ENCODE assay signal across 10 cellular contexts in genomic region chr10:71757450-71757918, GRCh38. TPM values are rescaled to one million over a fixed set of nuclear protein-coding genes. Genes with fewer than 3 reads are reported as not detected.
DNase-seq lines count a peak whose midpoint lies in the region; ATAC-seq and TF ChIP-seq lines count a peak whose summit lies in the region.
"Had no signal": no experiment of that assay in that cellular context is flagged by ENCODE, and none has a peak within 500 bp of the region (broad histone marks: within the 10 kb centered on the region; RNA-seq: fewer than 3 reads in every experiment).

No MANE protein-coding gene starts in this region.

- peak overlapping the region; percentile 74 to 88 for H3K4me3 Mint-ChIP-seq in activated T-cell treated with anti-CD3 and anti-CD28 coated beads, Interleukin-2, amount 50 U/mL, for 72 hours

- no peaks in the 10 kb centered on the region for H3K9me3 Mint-ChIP-seq in activated T-cell treated with anti-CD3 and anti-CD28 coated beads, Interleukin-2, amount 50 U/mL, for 72 hours

- peaks cover 0 to 93% (median 60%) of the 10 kb centered on the region in 9 donors for H3K4me1 ChIP-seq in heart right ventricle

- H3K27ac Mint-ChIP-seq in activated T-cell treated with anti-CD3 and anti-CD28 coated beads, Interleukin-2, amount 50 U/mL, for 72 hours, result peak overlapping the region; percentile 62

- WGBS in heart right ventricle, 2 donors, result 36 to 48% methylated on average over 10 of the region's 10 CpGs

- peak; percentile 82 for DNase-seq in ELF-1 (ENCODE audit: low read depth, low spot score)
- no peak for DNase-seq in activated T-cell treated with anti-CD3 and anti-CD28 coated beads, Interleukin-2, amount 50 U/mL, for 72 hours
- peak in 1 of 2 donors; percentile 55 for DNase-seq in heart right ventricle
- peak; percentile 38 for DNase-seq in renal cortical epithelial cell (ENCODE audit: low read depth)
- DNase-seq in epidermal melanocyte (ENCODE audit: insufficient read length, low spot score), result no peak
- no peak for DNase-seq in hippocampal formation (lab: John Stamatoyannopoulos, UW)
- DNase-seq in mesenteric fat pad (ENCODE audit: low spot score), result no peak
- DNase-seq: aorta, NCI-H1417 had no signal

- no peaks in the 10 kb centered on the region for H3K27me3 ChIP-seq in heart right ventricle

- H3K36me3 ChIP-seq in heart right ventricle, result peaks cover 1 to 94% (median 38%) of the 10 kb centered on the region in 9 donors

- peaks cover 86% of the 10 kb centered on the region for H3K4me1 Mint-ChIP-seq in activated T-cell treated with anti-CD3 and anti-CD28 coated beads, Interleukin-2, amount 50 U/mL, for 72 hours (ENCODE audit: low read depth)

- no peaks in the 10 kb centered on the region for H3K27me3 Mint-ChIP-seq in activated T-cell treated with anti-CD3 and anti-CD28 coated beads, Interleukin-2, amount 50 U/mL, for 72 hours (ENCODE audit: low read depth)

- no peaks in the 10 kb centered on the region for H3K9me3 ChIP-seq in heart right ventricle

- ATAC-seq in activated T-cell treated with anti-CD3 and anti-CD28 coated beads, Interleukin-2, amount 50 U/mL, for 72 hours (replicated peaks in 1 of 2), result peak in 1 of 2 donors; percentile 6
- ATAC-seq in heart right ventricle (peak; percentile 43 to 74 (median 64)), HG02610 (IDR thresholded peaks at IDR 0.05; ENCODE audit: unreplicated experiment) (no peak)

- peak overlapping the region in 1 of 10 donors; percentile 12 for H3K4me3 ChIP-seq in heart right ventricle

- intact Hi-C loops in heart right ventricle (cut with DNase I), result no loop called here

- H3K36me3 Mint-ChIP-seq in activated T-cell treated with anti-CD3 and anti-CD28 coated beads, Interleukin-2, amount 50 U/mL, for 72 hours (ENCODE audit: insufficient read depth in 2 of 2), result peaks cover 3 to 9% of the 10 kb centered on the region in 2 donors

- no peak for TF ChIP-seq CTCF in heart right ventricle (IDR thresholded peaks at IDR 0.05)

- peak overlapping the region in 8 of 10 donors; percentile 18 to 95 (median 61) for H3K27ac ChIP-seq in heart right ventricle

RNA-seq across cellular contexts. Expression of gene VSIR, which starts 15.8 kb away (rescaled TPM):
- 10 to 100 TPM; 70.1 to 70.5 TPM for total RNA-seq in activated T-cell treated with anti-CD3 and anti-CD28 coated beads, Interleukin-2, amount 50 U/mL, for 72 hours
- total RNA-seq in heart right ventricle, result 100 to 1,000 TPM in 1 of 10 donors, 10 to 100 TPM in 9; 36.6 to 112 (median 69.0) TPM
- 100 to 1,000 TPM in 1 of 2 donors, 10 to 100 TPM in 1; 47.0 to 102 TPM for polyA plus RNA-seq in heart right ventricle
- 10.6 and 14.0 TPM in 2 replicates for total RNA-seq in renal cortical epithelial cell
- total RNA-seq in mesenteric fat pad, result 128 TPM

RNA-seq across cellular contexts. Expression of gene C10orf105, which starts 37.9 kb away (rescaled TPM):
- total RNA-seq in activated T-cell treated with anti-CD3 and anti-CD28 coated beads, Interleukin-2, amount 50 U/mL, for 72 hours, result under 1 TPM; 0.35 to 0.43 TPM
- total RNA-seq in heart right ventricle (under 1 TPM in 5 of 10 donors, not detected in 5; 0.05 to 0.16 (median 0.07) TPM), renal cortical epithelial cell (not detected in 2 replicates), mesenteric fat pad (0.22 TPM)
- under 1 TPM; 0.03 to 0.15 TPM for polyA plus RNA-seq in heart right ventricle
- polyA plus RNA-seq: aorta had no signal

Comparison
In these comparisons a context has a peak if more than half of its experiments do, and no peak if none do; other contexts are left out.
1. DNase-seq: peak in ELF-1 (single experiment) and renal cortical epithelial cell (single experiment); none in activated T-cell treated with anti-CD3 and anti-CD28 coated beads, Interleukin-2, amount 50 U/mL, for 72 hours (0 of 2), epidermal melanocyte (single experiment), hippocampal formation (0 of 2) and mesenteric fat pad (single experiment).